In the genomic region with DNA sequence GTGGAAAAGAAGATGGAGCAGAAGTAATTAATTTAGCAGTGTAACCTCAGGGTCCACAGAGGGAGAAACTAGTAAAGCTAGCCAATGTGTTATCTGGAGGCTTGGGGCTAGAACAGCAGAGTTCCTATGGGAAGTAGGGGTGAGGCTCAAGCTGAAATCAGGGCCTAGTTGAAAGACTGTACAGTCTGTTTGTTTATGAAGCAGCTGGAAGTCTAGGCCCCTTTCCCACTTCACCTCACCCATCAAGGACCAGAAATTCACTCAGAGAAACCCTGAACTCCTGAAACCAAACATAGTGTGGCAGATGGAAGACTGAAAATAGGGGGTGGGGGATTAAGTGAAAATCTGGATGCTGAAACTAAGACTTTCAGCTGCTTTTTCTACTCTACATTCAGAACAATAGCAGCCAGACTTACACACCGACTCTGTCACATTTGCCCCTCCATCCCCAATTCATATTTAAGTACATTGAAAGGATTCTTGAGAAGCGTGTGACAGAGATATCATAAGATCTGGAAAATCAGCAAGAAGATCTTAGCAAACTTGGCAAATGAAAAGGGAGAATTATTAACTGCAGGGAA, we compare ENCODE assay signal across 12 cellular contexts. TPM values are rescaled to one million over a fixed set of nuclear protein-coding genes. Genes with fewer than 3 reads are reported as not detected.
DNase-seq lines count a peak whose midpoint lies in the region; ATAC-seq and TF ChIP-seq lines count a peak whose summit lies in the region.
"Had no signal": no experiment of that assay in that cellular context is flagged by ENCODE, and none has a peak within 500 bp of the region (broad histone marks: within the 10 kb centered on the region; RNA-seq: fewer than 3 reads in every experiment).

No MANE protein-coding gene starts in this region.

- ATAC-seq in upper lobe of left lung (ENCODE audit: low FRiP score in 2 of 2) (no peak), GM18511 (IDR thresholded peaks at IDR 0.05; ENCODE audit: unreplicated experiment) (no peak)
- ATAC-seq: natural killer cell treated with Interleukin-12 subunit alpha and Interleukin-12 subunit beta and Interleukin-15 and Interleukin-18, amount 100 ng/mL, for 72 hours had no signal

- intact Hi-C loops in dorsolateral prefrontal cortex (cut with DNase I) = no loop called here

- H3K4me3 ChIP-seq in upper lobe of left lung = no peak overlapping the region
- H3K4me3 ChIP-seq in dorsolateral prefrontal cortex = no peak overlapping the region

- H3K4me1 ChIP-seq in upper lobe of left lung = peaks cover 0 to 11% (median 0%) of the 10 kb centered on the region in 4 donors

- H3K9me3 ChIP-seq in upper lobe of left lung = no peaks in the 10 kb centered on the region

- no peaks in the 10 kb centered on the region for H3K27me3 ChIP-seq in upper lobe of left lung
- H3K27me3 ChIP-seq in dorsolateral prefrontal cortex = no peaks in the 10 kb centered on the region

- no peak for TF ChIP-seq POLR2A in upper lobe of left lung (IDR thresholded peaks at IDR 0.05)

- DNase-seq in NCI-H2171 treated with DMSO at 0.1 percent for 48 hours (lab: John Stamatoyannopoulos, UW) = peak; percentile 36
- no peak for DNase-seq in NCI-H2171 (lab: John Stamatoyannopoulos, UW)
- DNase-seq in SHP77 (lab: John Stamatoyannopoulos, UW) = peak; percentile 19 to 31
- DNase-seq in iris pigment epithelial cell (ENCODE audit: low read depth) = peak; percentile 15
- no peak for DNase-seq in upper lobe of left lung
- no peak for DNase-seq in superior temporal gyrus (ENCODE audit: extremely low spot score)
- DNase-seq in dorsolateral prefrontal cortex = no peak
- DNase-seq: caudate nucleus, NCI-H1092 treated with DMSO at 0.1 percent for 48 hours, retina had no signal

- no peak for TF ChIP-seq EP300 in upper lobe of left lung (IDR thresholded peaks at IDR 0.05)

- H3K27ac ChIP-seq in upper lobe of left lung (peak overlapping the region; percentile 10 to 69 (median 54)), dorsolateral prefrontal cortex (no peak overlapping the region)

- H3K36me3 ChIP-seq in upper lobe of left lung = no peaks in the 10 kb centered on the region

- no peak for TF ChIP-seq CTCF in upper lobe of left lung (IDR thresholded peaks at IDR 0.05)
- no peak for TF ChIP-seq CTCF in dorsolateral prefrontal cortex (IDR thresholded peaks at IDR 0.05 in 54 of 56, conservative IDR thresholded peaks at IDR 0.05 in 2 of 56; ENCODE audit: low read depth in 1 of 56, partially characterized antibody in 56 of 56)

- 70 to 71% methylated on average over 2 of the region's 2 CpGs for WGBS in upper lobe of left lung, 2 donors

RNA-seq across cellular contexts. Expression of a gene that starts 32.6 kb away (rescaled TPM):
- total RNA-seq in upper lobe of left lung = 1 to 10 TPM; 1.9 to 6.5 (median 4.2) TPM
- total RNA-seq in dorsolateral prefrontal cortex = 1 to 10 TPM in 119 of 120 experiments, under 1 TPM in 1; 0.97 to 2.7 (median 1.8) TPM

Comparison
In these comparisons a context has a peak if more than half of its experiments do, and no peak if none do; other contexts are left out.
1. DNase-seq: peak in NCI-H2171 treated with DMSO at 0.1 percent for 48 hours (single experiment), SHP77 (2 of 2) and iris pigment epithelial cell (single experiment); none in NCI-H2171 (single experiment), upper lobe of left lung (0 of 2), superior temporal gyrus (single experiment) and dorsolateral prefrontal cortex (0 of 10).
2. H3K27ac ChIP-seq: peak in upper lobe of left lung (4 of 4); none in dorsolateral prefrontal cortex (0 of 59).